ENCODE assay signal across 8 cellular contexts in genomic region chr16:53945996-53946395, GRCh38.
DNase-seq lines count a peak whose midpoint lies in the region; ATAC-seq and TF ChIP-seq lines count a peak whose summit lies in the region.

No MANE protein-coding gene starts in this region.

- peak; percentile 84 for TF ChIP-seq CTCF in left ventricle myocardium inferior (IDR thresholded peaks at IDR 0.05; ENCODE audit: borderline replicate concordance)
- TF ChIP-seq CTCF in suprapubic skin (IDR thresholded peaks at IDR 0.05) = peak; percentile 59 to 72

- no peaks in the 10 kb centered on the region for H3K9me3 ChIP-seq in HAP-1
- H3K9me3 ChIP-seq in left ventricle myocardium inferior (replicated peaks) = no peaks in the 10 kb centered on the region
- no peaks in the 10 kb centered on the region for H3K9me3 ChIP-seq in suprapubic skin

- DNase-seq in CMK (ENCODE audit: low read depth) (peak; percentile 12), HAP-1 (ENCODE audit: low spot score in 2 of 2) (peak; percentile 37 to 50), SKM-1 treated with dmso at 0.1 percent for 144 hours (lab: John Stamatoyannopoulos, UW; ENCODE audit: unreplicated experiment) (peak; percentile 61), left ventricle myocardium inferior (no peak), suprapubic skin (ENCODE audit: low spot score in 2 of 2) (no peak), UCSD-AML1 (lab: John Stamatoyannopoulos, UW; ENCODE audit: unreplicated experiment) (no peak)
- no peak for DNase-seq in activated T-cell treated with anti-CD3 and anti-CD28 coated beads, Interleukin-2, amount 50 U/mL, for 4 hours

- H3K27me3 Mint-ChIP-seq in activated T-cell treated with anti-CD3 and anti-CD28 coated beads, Interleukin-2, amount 50 U/mL, for 4 hours (ENCODE audit: low read depth) = no peaks in the 10 kb centered on the region

- ATAC-seq in HG03135 (IDR thresholded peaks at IDR 0.05; ENCODE audit: unreplicated experiment) = no peak
- no peak for ATAC-seq in activated T-cell treated with anti-CD3 and anti-CD28 coated beads, Interleukin-2, amount 50 U/mL, for 4 hours

- H3K4me1 ChIP-seq in HAP-1 = no peaks in the 10 kb centered on the region
- peaks cover 11% of the 10 kb centered on the region for H3K4me1 ChIP-seq in left ventricle myocardium inferior
- H3K4me1 ChIP-seq in suprapubic skin = no peaks in the 10 kb centered on the region

- H3K4me3 ChIP-seq in HAP-1 (no peak overlapping the region), left ventricle myocardium inferior (no peak overlapping the region), suprapubic skin (no peak overlapping the region)

- peaks cover 9% of the 10 kb centered on the region for H3K36me3 Mint-ChIP-seq in activated T-cell treated with anti-CD3 and anti-CD28 coated beads, Interleukin-2, amount 50 U/mL, for 4 hours (ENCODE audit: insufficient read depth)

- intact Hi-C loops in left ventricle myocardium inferior (cut with micrococcal nuclease) = no loop called here

- in situ Hi-C loops in HAP-1 (cut with MboI; ENCODE audit: low sequenced_read_pairs) = loop anchor here (25.0 kb wide), 1 partner anchor 1316 kb away; no protein-coding TSS in a partner anchor

- 62% methylated on average over 2 of the region's 2 CpGs for WGBS in suprapubic skin

- H3K4me1 Mint-ChIP-seq in activated T-cell treated with anti-CD3 and anti-CD28 coated beads, Interleukin-2, amount 50 U/mL, for 4 hours (ENCODE audit: low read depth) = peaks cover 6% of the 10 kb centered on the region

- H3K36me3 ChIP-seq in HAP-1 (replicated peaks) (no peaks in the 10 kb centered on the region), left ventricle myocardium inferior (peaks cover 9% of the 10 kb centered on the region), suprapubic skin (peaks cover 8% of the 10 kb centered on the region)

- no peak overlapping the region for H3K4me3 Mint-ChIP-seq in activated T-cell treated with anti-CD3 and anti-CD28 coated beads, Interleukin-2, amount 50 U/mL, for 4 hours

- no peak for TF ChIP-seq POLR2A in suprapubic skin (IDR thresholded peaks at IDR 0.05)

- no peaks in the 10 kb centered on the region for H3K9me3 Mint-ChIP-seq in activated T-cell treated with anti-CD3 and anti-CD28 coated beads, Interleukin-2, amount 50 U/mL, for 4 hours

- TF ChIP-seq EP300 in suprapubic skin (IDR thresholded peaks at IDR 0.05) = no peak

- no peak overlapping the region for H3K27ac ChIP-seq in left ventricle myocardium inferior (replicated peaks)
- H3K27ac ChIP-seq in suprapubic skin = no peak overlapping the region

- no peaks in the 10 kb centered on the region; the same call in 1 of the 2 replicates for H3K27me3 ChIP-seq in HAP-1 (ENCODE audit: low read depth)
- H3K27me3 ChIP-seq in left ventricle myocardium inferior (ENCODE audit: low read depth) = no peaks in the 10 kb centered on the region
- no peaks in the 10 kb centered on the region for H3K27me3 ChIP-seq in suprapubic skin

Comparison
In these comparisons a context has a peak if more than half of its experiments do, and no peak if none do; other contexts are left out.
1. DNase-seq: peak in CMK (single experiment), HAP-1 (2 of 2) and SKM-1 treated with dmso at 0.1 percent for 144 hours (single experiment); none in left ventricle myocardium inferior (single experiment), suprapubic skin (0 of 2), activated T-cell treated with anti-CD3 and anti-CD28 coated beads, Interleukin-2, amount 50 U/mL, for 4 hours (single experiment) and UCSD-AML1 (single experiment).